In the genomic region with DNA sequence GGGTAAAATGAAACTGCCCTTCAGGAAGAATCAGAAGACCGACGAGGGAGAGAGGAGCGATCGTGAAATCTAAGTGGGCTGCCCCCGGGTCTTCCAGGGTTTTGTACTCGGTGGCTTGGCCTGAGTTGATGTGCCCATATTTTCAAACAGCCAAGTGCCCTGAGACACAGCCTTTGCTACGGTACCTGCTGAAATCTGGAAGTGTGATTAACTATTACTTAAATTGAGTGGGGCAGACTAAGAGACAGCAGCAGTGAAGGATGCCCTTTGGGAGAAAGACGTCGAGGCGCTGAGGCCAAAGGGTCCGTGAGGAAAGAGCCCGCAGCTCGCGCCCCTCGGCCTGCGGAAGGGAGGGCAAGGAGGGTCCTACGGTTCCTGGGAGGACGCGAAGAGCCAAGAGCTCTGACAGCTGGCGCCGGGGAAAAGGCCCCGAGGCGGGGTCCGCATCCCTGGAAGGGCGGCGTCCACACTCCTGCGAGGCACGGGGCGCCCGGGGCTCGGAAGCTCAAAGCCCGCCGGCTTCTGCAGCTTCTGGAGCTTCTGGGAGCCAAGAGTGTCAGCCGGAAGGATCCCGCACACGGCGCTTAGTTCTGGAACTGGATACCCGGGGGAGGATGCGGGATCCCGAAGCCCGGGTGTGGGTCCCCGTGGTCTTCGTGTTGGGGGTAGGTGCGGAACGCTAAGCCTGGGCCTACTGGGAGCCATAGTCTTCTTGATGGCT, we compare ENCODE assay signal across 12 cellular contexts. TPM values are rescaled to one million over a fixed set of nuclear protein-coding genes. Genes with fewer than 3 reads are reported as not detected.
DNase-seq lines count a peak whose midpoint lies in the region; ATAC-seq, FAIRE-seq and TF ChIP-seq lines count a peak whose summit lies in the region.
"Had no signal": no experiment of that assay in that cellular context is flagged by ENCODE, and none has a peak within 500 bp of the region (broad histone marks: within the 10 kb centered on the region; RNA-seq: fewer than 3 reads in every experiment).

No MANE protein-coding gene starts in this region.

- H3K9ac ChIP-seq in Karpas-422 (ENCODE audit: low read length), result no peak overlapping the region

- H3K4me1 Mint-ChIP-seq in activated naive CD8-positive, alpha-beta T cell treated with anti-CD3 and anti-CD28 coated beads, Interleukin-2, amount 50 U/mL, for 24 hours, result no peaks in the 10 kb centered on the region
- H3K4me1 Mint-ChIP-seq: CD4-positive, CD25-positive, alpha-beta regulatory T cell had no signal

- no peak overlapping the region for H3K4me3 Mint-ChIP-seq in activated naive CD8-positive, alpha-beta T cell treated with anti-CD3 and anti-CD28 coated beads, Interleukin-2, amount 50 U/mL, for 24 hours
- H3K4me3 Mint-ChIP-seq: CD4-positive, CD25-positive, alpha-beta regulatory T cell had no signal

- H3K4me2 ChIP-seq in Karpas-422 (ENCODE audit: low read depth, low read length, poor library complexity, severe bottlenecking), result no peak overlapping the region

- H3K27me3 Mint-ChIP-seq in activated naive CD8-positive, alpha-beta T cell treated with anti-CD3 and anti-CD28 coated beads, Interleukin-2, amount 50 U/mL, for 24 hours, result peaks cover 20% of the 10 kb centered on the region

- ATAC-seq in pancreas (peak in 1 of 4 donors; percentile 16), GM19455 (IDR thresholded peaks at IDR 0.05; ENCODE audit: unreplicated experiment) (no peak), HG03280 (IDR thresholded peaks at IDR 0.05; ENCODE audit: unreplicated experiment) (no peak)
- ATAC-seq in activated naive CD8-positive, alpha-beta T cell treated with anti-CD3 and anti-CD28 coated beads, Interleukin-2, amount 50 U/mL, for 24 hours, result no peak

- H3K27ac ChIP-seq in Karpas-422 (ENCODE audit: low read length) (no peak overlapping the region), cardiac muscle cell (peak overlapping the region; percentile 14), pancreas (no peak overlapping the region)

- intact Hi-C loops in pancreas (cut with DNase I), result no loop called here

- H3K4me1 ChIP-seq in Karpas-422 (ENCODE audit: low read length) (peaks cover 28% of the 10 kb centered on the region), cardiac muscle cell (ENCODE audit: low read depth) (peaks cover 7% of the 10 kb centered on the region), pancreas (no peaks in the 10 kb centered on the region)

- no peaks in the 10 kb centered on the region for H3K36me3 Mint-ChIP-seq in activated naive CD8-positive, alpha-beta T cell treated with anti-CD3 and anti-CD28 coated beads, Interleukin-2, amount 50 U/mL, for 24 hours (ENCODE audit: low read depth)
- H3K36me3 Mint-ChIP-seq: CD4-positive, CD25-positive, alpha-beta regulatory T cell had no signal

- no peaks in the 10 kb centered on the region for H4K20me1 ChIP-seq in Karpas-422 (ENCODE audit: insufficient read depth, low read depth, low read length)

- no peaks in the 10 kb centered on the region for H3K27me3 ChIP-seq in Karpas-422 (ENCODE audit: low read length)
- H3K27me3 ChIP-seq in cardiac muscle cell, result no peaks in the 10 kb centered on the region
- H3K27me3 ChIP-seq in pancreas, result no peaks in the 10 kb centered on the region

- H3K9me3 Mint-ChIP-seq in activated naive CD8-positive, alpha-beta T cell treated with anti-CD3 and anti-CD28 coated beads, Interleukin-2, amount 50 U/mL, for 24 hours, result no peaks in the 10 kb centered on the region
- H3K9me3 Mint-ChIP-seq: CD4-positive, CD25-positive, alpha-beta regulatory T cell had no signal

- DNase-seq in ELF-1 (ENCODE audit: low read depth, low spot score) (peak; percentile 27), Karpas-422 (peak; percentile 39), cardiac muscle cell (ENCODE audit: low read depth in 1 of 2, low spot score in 1 of 2) (no peak), pancreas (peak in 5 of 6 donors; percentile 26 to 82 (median 49)), pons (ENCODE audit: low spot score) (no peak)
- no peak for DNase-seq in activated naive CD8-positive, alpha-beta T cell treated with anti-CD3 and anti-CD28 coated beads, Interleukin-2, amount 50 U/mL, for 24 hours
- DNase-seq: CD4-positive, CD25-positive, alpha-beta regulatory T cell; NCI-H446; small intestine had no signal

- no peaks in the 10 kb centered on the region for H3K9me2 ChIP-seq in Karpas-422 (replicated peaks; ENCODE audit: insufficient read depth, low read length)

- no peaks in the 10 kb centered on the region for H3K79me2 ChIP-seq in Karpas-422 (ENCODE audit: low read length)

- no peak for FAIRE-seq in pancreas (lab: Jason Lieb, UNC)
- FAIRE-seq: small intestine, TTC549 had no signal

- H3K36me3 ChIP-seq in Karpas-422 (ENCODE audit: insufficient read depth, low read length) (no peaks in the 10 kb centered on the region), cardiac muscle cell (no peaks in the 10 kb centered on the region), pancreas (no peaks in the 10 kb centered on the region)

- H2AFZ ChIP-seq in Karpas-422 (ENCODE audit: low read length), result no peak overlapping the region

- WGBS in pancreas, 2 donors, result 79 to 81% methylated on average over 45 of the region's 45 CpGs

- no peaks in the 10 kb centered on the region for H3K9me3 ChIP-seq in Karpas-422 (ENCODE audit: low read length)
- H3K9me3 ChIP-seq in cardiac muscle cell (ENCODE audit: low read depth), result no peaks in the 10 kb centered on the region
- H3K9me3 ChIP-seq in pancreas, result no peaks in the 10 kb centered on the region

- TF ChIP-seq CTCF in cardiac muscle cell (IDR thresholded peaks at IDR 0.05; ENCODE audit: low read depth, low read length) (no peak), pancreas (IDR thresholded peaks at IDR 0.05) (no peak)

- H3K27ac Mint-ChIP-seq in activated naive CD8-positive, alpha-beta T cell treated with anti-CD3 and anti-CD28 coated beads, Interleukin-2, amount 50 U/mL, for 24 hours, result no peak overlapping the region
- H3K27ac Mint-ChIP-seq: CD4-positive, CD25-positive, alpha-beta regulatory T cell had no signal

- H3K4me3 ChIP-seq in Karpas-422 (ENCODE audit: low read length) (no peak overlapping the region), cardiac muscle cell (no peak overlapping the region), pancreas (no peak overlapping the region)

RNA-seq across cellular contexts. Expression of a gene that starts 15.4 kb away (rescaled TPM):
- total RNA-seq in Karpas-422 (2014; rRNA removed; shearing (Covaris generic); ENCODE audit: low replicate concordance), result under 0.01 TPM in 2 replicates
- under 0.01 TPM in 2 replicates for total RNA-seq in cardiac muscle cell
- polyA plus RNA-seq in cardiac muscle cell, result 3.8 TPM in 1 of 2 replicates, not detected in the other
- total RNA-seq in pancreas, result 1,000 to 10,000 TPM in 4 of 6 donors, 100 to 1,000 TPM in 2; 687 to 5,169 (median 2,340) TPM
- polyA plus RNA-seq in pancreas, result not detected
- polyA plus RNA-seq: small intestine had no signal

RNA-seq across cellular contexts. Expression of a gene that starts 58.1 kb away (rescaled TPM):
- total RNA-seq in Karpas-422 (2014; rRNA removed; shearing (Covaris generic); ENCODE audit: low replicate concordance), result under 0.01 TPM in 2 replicates
- total RNA-seq in cardiac muscle cell (under 0.01 TPM in 2 replicates), pancreas (1,000 to 10,000 TPM in 4 of 6 donors, 100 to 1,000 TPM in 2; 687 to 5,169 (median 2,340) TPM)
- polyA plus RNA-seq in cardiac muscle cell (3.8 TPM in 1 of 2 replicates, not detected in the other), pancreas (not detected)
- polyA plus RNA-seq: small intestine had no signal

Comparison
In these comparisons a context has a peak if more than half of its experiments do, and no peak if none do; other contexts are left out.
1. DNase-seq: peak in ELF-1 (single experiment), Karpas-422 (single experiment) and pancreas (5 of 6); none in cardiac muscle cell (0 of 2), pons (single experiment) and activated naive CD8-positive, alpha-beta T cell treated with anti-CD3 and anti-CD28 coated beads, Interleukin-2, amount 50 U/mL, for 24 hours (single experiment).
2. RNA of a gene that starts 15.4 kb away (total RNA-seq): 687 to 5,169 TPM in pancreas; under 0.01 TPM in Karpas-422 and under 0.01 TPM in cardiac muscle cell; every median in the first group is over 100 times any median in the second.
3. RNA of a gene that starts 58.1 kb away (total RNA-seq): 687 to 5,169 TPM in pancreas; under 0.01 TPM in Karpas-422 and under 0.01 TPM in cardiac muscle cell; every median in the first group is over 100 times any median in the second.